10 cellular contexts compared by ENCODE assay signal in the genomic region with DNA sequence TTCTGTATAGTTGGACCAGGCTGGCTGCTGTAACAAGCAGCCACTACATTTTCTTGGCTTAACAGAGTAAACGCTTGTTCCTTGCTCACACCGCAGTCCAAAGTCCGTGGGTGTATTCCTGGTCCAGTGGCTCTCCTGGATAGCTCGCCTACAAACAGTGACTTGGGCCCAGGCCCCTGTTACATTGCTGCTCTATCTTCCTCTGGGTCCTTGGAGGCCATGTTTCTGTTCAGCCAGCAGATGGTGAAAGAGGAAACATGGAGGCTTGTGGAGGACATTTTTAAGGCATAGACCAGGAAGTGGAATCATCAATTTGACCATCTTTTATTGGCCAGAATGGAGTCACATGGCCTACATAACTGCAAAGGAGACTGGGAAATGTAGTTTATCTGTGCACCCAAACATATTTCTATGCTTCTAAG. TPM values are rescaled to one million over a fixed set of nuclear protein-coding genes. Genes with fewer than 3 reads are reported as not detected.
DNase-seq lines count a peak whose midpoint lies in the region; ATAC-seq and TF ChIP-seq lines count a peak whose summit lies in the region.
"Had no signal": no experiment of that assay in that cellular context is flagged by ENCODE, and none has a peak within 500 bp of the region (broad histone marks: within the 10 kb centered on the region; RNA-seq: fewer than 3 reads in every experiment).

No MANE protein-coding gene starts in this region.

- peaks cover 13% of the 10 kb centered on the region for H3K4me1 Mint-ChIP-seq in stimulated activated memory B cell treated with anti-CD40 and anti-IgM and Interleukin-4, amounts not matched to agents 10 μg/mL and 1 μg/mL and 100 μg/mL, for 72 hours

- no peaks in the 10 kb centered on the region for H3K79me2 ChIP-seq in PC-3 (ENCODE audit: low read length)

- no peak overlapping the region for H3K9ac ChIP-seq in PC-3 (ENCODE audit: low read length)

- no peak overlapping the region for H3K27ac ChIP-seq in PC-3 (ENCODE audit: low read length)
- H3K27ac ChIP-seq: Peyer's patch had no signal

- H3K27ac Mint-ChIP-seq in stimulated activated memory B cell treated with anti-CD40 and anti-IgM and Interleukin-4, amounts not matched to agents 10 μg/mL and 1 μg/mL and 100 μg/mL, for 72 hours = no peak overlapping the region

- POLR2A ChIA-PET in PC-3 (lab: Charles Lee; ENCODE audit: unreplicated experiment) = no interaction called here

- peaks cover 3% of the 10 kb centered on the region for H3K9me3 Mint-ChIP-seq in stimulated activated memory B cell treated with anti-CD40 and anti-IgM and Interleukin-4, amounts not matched to agents 10 μg/mL and 1 μg/mL and 100 μg/mL, for 72 hours

- no peak overlapping the region for H3K4me2 ChIP-seq in PC-3 (ENCODE audit: low read length)

- no peak overlapping the region for H2AFZ ChIP-seq in PC-3 (ENCODE audit: low read length)

- 0 out of 2 replicates have a peak, but pooled peaks cover 3% of the 10 kb centered on the region for H3K36me3 ChIP-seq in PC-3 (ENCODE audit: low read depth, low read length)

- no peaks in the 10 kb centered on the region for H4K20me1 ChIP-seq in PC-3 (ENCODE audit: low read length)

- intact Hi-C loops in PC-3 (cut with micrococcal nuclease) = no loop called here

- no peaks in the 10 kb centered on the region for H3K27me3 ChIP-seq in PC-3 (ENCODE audit: low read length)
- H3K27me3 ChIP-seq: Peyer's patch had no signal

- H3K4me3 ChIP-seq in PC-3 (ENCODE audit: low read length) = no peak overlapping the region
- H3K4me3 ChIP-seq in fibroblast of mammary gland (ENCODE audit: control insufficient read depth, low read depth, low read length) = no peak overlapping the region
- H3K4me3 ChIP-seq: Peyer's patch had no signal

- no peaks in the 10 kb centered on the region for H3K9me2 ChIP-seq in PC-3 (replicated peaks; ENCODE audit: low read length)

- CTCF ChIA-PET in PC-3 (lab: Charles Lee) = no interaction called here

- in situ Hi-C loops in GM13976 (cut with MboI; ENCODE audit: low sequenced_read_pairs, unreplicated experiment) = no loop called here

- H3K4me3 Mint-ChIP-seq in stimulated activated memory B cell treated with anti-CD40 and anti-IgM and Interleukin-4, amounts not matched to agents 10 μg/mL and 1 μg/mL and 100 μg/mL, for 72 hours = no peak overlapping the region

- H3K27me3 Mint-ChIP-seq in stimulated activated memory B cell treated with anti-CD40 and anti-IgM and Interleukin-4, amounts not matched to agents 10 μg/mL and 1 μg/mL and 100 μg/mL, for 72 hours = peaks cover 47% of the 10 kb centered on the region

- ATAC-seq in PC-3 = no peak
- ATAC-seq in stimulated activated memory B cell treated with anti-CD40 and anti-IgM and Interleukin-4, amounts not matched to agents 10 μg/mL and 1 μg/mL and 100 μg/mL, for 72 hours = no peak

- no peaks in the 10 kb centered on the region for H3K36me3 Mint-ChIP-seq in stimulated activated memory B cell treated with anti-CD40 and anti-IgM and Interleukin-4, amounts not matched to agents 10 μg/mL and 1 μg/mL and 100 μg/mL, for 72 hours

- no TSS peak for BruUV-seq in PC-3 (replicated peaks; lab: Mats Ljungman, UMichigan)

- TF ChIP-seq CTCF in GM13976 (IDR thresholded peaks at IDR 0.05; ENCODE audit: borderline replicate concordance, control extremely low read depth, extremely low read depth, insufficient read depth, missing control alignments) (no peak), PC-3 (conservative IDR thresholded peaks at IDR 0.05; ENCODE audit: low read depth, low read length) (no peak), fibroblast of mammary gland (conservative IDR thresholded peaks at IDR 0.05; ENCODE audit: control insufficient read depth, insufficient read depth, low read depth, low read length) (no peak)

- no peaks in the 10 kb centered on the region for H3K9me3 ChIP-seq in PC-3 (ENCODE audit: low read length)
- H3K9me3 ChIP-seq: Peyer's patch had no signal

- no peaks in the 10 kb centered on the region for H3F3A ChIP-seq in PC-3 (ENCODE audit: low read length, unreplicated experiment)

- DNase-seq in 8988T (peak; percentile 61), GM13976 (ENCODE audit: low spot score) (peak; percentile 49), PC-3 (peak; percentile 15), fibroblast of mammary gland (ENCODE audit: low read depth) (peak; percentile 66), activated gamma-delta T cell (lab: John Stamatoyannopoulos, UW) (no peak), OCI-M2 (lab: John Stamatoyannopoulos, UW; ENCODE audit: unreplicated experiment) (no peak)
- DNase-seq in activated CD4-positive, alpha-beta T cell treated with anti-CD3 and anti-CD28 coated beads for 1 hour = no peak
- DNase-seq: glutamatergic neuron, Peyer's patch had no signal

- no peaks in the 10 kb centered on the region for H3K4me1 ChIP-seq in PC-3 (ENCODE audit: insufficient read depth, low read length)
- H3K4me1 ChIP-seq: Peyer's patch had no signal

RNA-seq across cellular contexts. Expression of gene ATP2C2, which starts 55.1 kb away (rescaled TPM):
- 26.0 and 40.5 TPM in 2 replicates for total RNA-seq in PC-3 (2014; rRNA removed)

Comparison
In these comparisons a context has a peak if more than half of its experiments do, and no peak if none do; other contexts are left out.
1. DNase-seq: peak in 8988T (single experiment), GM13976 (single experiment), PC-3 (single experiment) and fibroblast of mammary gland (single experiment); none in activated gamma-delta T cell (single experiment), OCI-M2 (single experiment) and activated CD4-positive, alpha-beta T cell treated with anti-CD3 and anti-CD28 coated beads for 1 hour (single experiment).